8 cellular contexts compared by ENCODE assay signal in genomic region chr19:18682807-18683108, GRCh38. TPM values are rescaled to one million over a fixed set of nuclear protein-coding genes. Genes with fewer than 3 reads are reported as not detected.
DNase-seq lines count a peak whose midpoint lies in the region; ATAC-seq and TF ChIP-seq lines count a peak whose summit lies in the region.

No MANE protein-coding gene starts in this region.

- H3K4me3 ChIP-seq in LNCaP clone FGC (ENCODE audit: low read depth, low read length) (peak overlapping the region; percentile 57), choroid plexus epithelial cell (ENCODE audit: low read depth, low read length) (peak overlapping the region; percentile 62)

- H3K4me1 Mint-ChIP-seq in natural killer cell: peaks cover 0 to 5% of the 10 kb centered on the region in 2 donors

- no peaks in the 10 kb centered on the region for H3K36me3 Mint-ChIP-seq in natural killer cell

- TF ChIP-seq CTCF in C4-2B (conservative IDR thresholded peaks at IDR 0.05) (no peak), LNCaP clone FGC (IDR thresholded peaks at IDR 0.05; ENCODE audit: control insufficient read depth, extremely low read depth, insufficient read depth) (no peak), choroid plexus epithelial cell (conservative IDR thresholded peaks at IDR 0.05; ENCODE audit: low read depth, low read length) (no peak), natural killer cell (IDR thresholded peaks at IDR 0.05) (no peak)

- in situ Hi-C loops in KBM-7 (cut with MboI; ENCODE audit: low pct_unique_long_range_greater_than_20kb, low sequenced_read_pairs): no loop called here

- H3K27ac Mint-ChIP-seq in natural killer cell: peak overlapping the region; percentile 74 to 82

- H3K27me3 Mint-ChIP-seq in natural killer cell (ENCODE audit: low read depth in 2 of 2): no peaks in the 10 kb centered on the region

- intact Hi-C loops in natural killer cell (cut with micrococcal nuclease): loop anchor here (2.0 kb wide), 1 partner anchor 148 kb away; the partner anchor contains the start of gene UPF1

- H3K27ac ChIP-seq in C4-2B: peak overlapping the region; percentile 81

- DNase-seq in LNCaP clone FGC (ENCODE audit: low read depth) (no peak), choroid plexus epithelial cell (ENCODE audit: low read depth) (no peak), natural killer cell (no peak), left lobe of liver (ENCODE audit: low spot score) (no peak), KBM-7 (no peak), NCI-H1436 (lab: John Stamatoyannopoulos, UW) (no peak)

- H3K9me3 Mint-ChIP-seq in natural killer cell: no peaks in the 10 kb centered on the region

- H3K4me3 Mint-ChIP-seq in natural killer cell: peak overlapping the region; percentile 88

- ATAC-seq in natural killer cell (no peak), left lobe of liver (no peak), HG03432 (IDR thresholded peaks at IDR 0.05; ENCODE audit: unreplicated experiment) (no peak)

RNA-seq across cellular contexts. Expression of gene CRTC1, which starts 0.7 kb away (rescaled TPM):
- total RNA-seq in natural killer cell (10 to 100 TPM; 14.1 to 17.0 (median 14.3) TPM), left lobe of liver (6.2 TPM)

RNA-seq across cellular contexts. Expression of gene KLHL26, which starts 45.9 kb away (rescaled TPM):
- total RNA-seq in natural killer cell (10 to 100 TPM in 1 of 3 donors, 1 to 10 TPM in 2; 8.0 to 11.5 (median 9.6) TPM), left lobe of liver (6.1 TPM)
